In the genomic region with DNA sequence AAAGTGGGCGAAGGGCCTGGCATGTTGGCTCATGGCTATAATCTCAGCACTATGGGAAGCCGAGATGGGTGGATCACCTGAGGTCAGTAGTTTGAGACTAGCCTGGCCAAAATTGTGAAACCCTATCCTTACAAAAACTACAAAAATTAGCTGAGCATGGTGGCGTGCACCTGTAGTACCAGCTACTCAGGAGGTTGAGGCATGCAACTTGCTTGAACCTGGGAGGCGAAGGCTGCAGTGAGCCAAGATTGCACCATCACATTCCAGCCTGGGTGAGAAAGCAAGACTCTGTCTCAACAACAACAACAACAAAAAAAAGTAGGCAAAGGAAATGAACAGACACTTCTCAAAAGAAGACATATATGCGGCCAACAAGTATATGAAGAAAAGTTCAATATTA, we compare ENCODE assay signal across 41 cellular contexts.
"Had no signal": no experiment of that assay in that cellular context is flagged by ENCODE, and none has a peak within 500 bp of the region (broad histone marks: within the 10 kb centered on the region; RNA-seq: fewer than 3 reads in every experiment).

No MANE protein-coding gene starts in this region.

- H3K4me1 ChIP-seq: adrenal gland, ascending aorta, body of pancreas, breast epithelium had no signal

- H3K27me3 Mint-ChIP-seq: activated naive CD4-positive, alpha-beta T cell treated with anti-CD3 and anti-CD28 coated beads, Interleukin-2, amount 10 ng/mL, durations not matched to agents 7 days and 5 days; activated naive CD4-positive, alpha-beta T cell treated with anti-CD3 and anti-CD28 coated beads, Interleukin-2, amount 50 U/mL, for 24 hours; activated naive CD8-positive, alpha-beta T cell; activated naive CD8-positive, alpha-beta T cell treated with anti-CD3 and anti-CD28 coated beads for 36 hours; activated naive CD8-positive, alpha-beta T cell treated with anti-CD3 and anti-CD28 coated beads, Interleukin-2, amount 10 ng/mL, durations not matched to agents 7 days and 5 days; activated naive CD8-positive, alpha-beta T cell treated with anti-CD3 and anti-CD28 coated beads, Interleukin-2, amount 50 U/mL, for 24 hours; activated T-cell treated with anti-CD3 and anti-CD28 coated beads, Interleukin-2, amount 50 U/mL, for 24 hours; activated T-helper 17 cell treated with anti-CD3 and anti-CD28 coated beads, Interleukin-2, amount 50 U/mL, for 72 hours; brain; central memory CD8-positive, alpha-beta T cell had no signal

- DNase-seq: activated effector memory CD4-positive, alpha-beta T cell treated with anti-CD3 and anti-CD28 coated beads, Interleukin-2, amount 50 U/mL, for 16 hours; activated effector memory CD4-positive, alpha-beta T cell treated with Interleukin-2 at 50 U/mL for 16 hours; activated gamma-delta T cell; activated gamma-delta T cell treated with Interleukin-2 at 50 U/mL for 16 hours; activated naive CD4-positive, alpha-beta T cell; activated naive CD4-positive, alpha-beta T cell treated with anti-CD3 and anti-CD28 coated beads for 36 hours; activated naive CD4-positive, alpha-beta T cell treated with anti-CD3 and anti-CD28 coated beads, Interleukin-2, amount 10 ng/mL, durations not matched to agents 7 days and 5 days; activated naive CD4-positive, alpha-beta T cell treated with anti-CD3 and anti-CD28 coated beads, Interleukin-2, amount 50 U/mL, for 16 hours; activated naive CD4-positive, alpha-beta T cell treated with Interleukin-2 at 50 U/mL for 16 hours; activated naive CD8-positive, alpha-beta T cell treated with anti-CD3 and anti-CD28 coated beads for 36 hours; activated naive CD8-positive, alpha-beta T cell treated with anti-CD3 and anti-CD28 coated beads, Interleukin-2, amount 10 ng/mL, durations not matched to agents 7 days and 5 days; activated naive CD8-positive, alpha-beta T cell treated with anti-CD3 and anti-CD28 coated beads, Interleukin-2, amount 50 U/mL, for 24 hours; activated T-cell treated with anti-CD3 and anti-CD28 coated beads for 4 hours; activated T-cell treated with anti-CD3 and anti-CD28 coated beads, Interleukin-2, amount 50 U/mL, for 1 hour; activated T-cell treated with anti-CD3 and anti-CD28 coated beads, Interleukin-2, amount 50 U/mL, for 24 hours; activated T-cell treated with anti-CD3 and anti-CD28 coated beads, Interleukin-2, amount 50 U/mL, for 4 hours; activated T-cell treated with anti-CD3 and anti-CD28 coated beads, Interleukin-2, amount 50 U/mL, for 48 hours; activated T-cell treated with anti-CD3 and anti-CD28 coated beads, Interleukin-2, amount 50 U/mL, for 72 hours; adrenal gland; amniotic stem cell; amygdala; anterior cingulate cortex; aorta; body of pancreas; brain microvascular endothelial cell; caudate nucleus; central memory CD4-positive, alpha-beta T cell; cerebellar nuclear complex had no signal

- ATAC-seq: activated naive CD4-positive, alpha-beta T cell treated with anti-CD3 and anti-CD28 coated beads, Interleukin-2, amount 50 U/mL, for 72 hours; activated naive CD8-positive, alpha-beta T cell treated with anti-CD3 and anti-CD28 coated beads, Interleukin-2, amount 50 U/mL, for 24 hours; activated T-cell treated with anti-CD3 and anti-CD28 coated beads, Interleukin-2, amount 50 U/mL, for 4 hours; activated T-cell treated with anti-CD3 and anti-CD28 coated beads, Interleukin-2, amount 50 U/mL, for 72 hours; activated T-helper 17 cell treated with anti-CD3 and anti-CD28 coated beads, Interleukin-2, amount 50 U/mL, for 72 hours; body of pancreas had no signal

- H3K4me3 Mint-ChIP-seq: activated naive CD4-positive, alpha-beta T cell treated with anti-CD3 and anti-CD28 coated beads for 36 hours; activated naive CD4-positive, alpha-beta T cell treated with anti-CD3 and anti-CD28 coated beads, Interleukin-2, amount 10 ng/mL, durations not matched to agents 7 days and 5 days; activated naive CD4-positive, alpha-beta T cell treated with anti-CD3 and anti-CD28 coated beads, Interleukin-2, amount 50 U/mL, for 24 hours; activated naive CD8-positive, alpha-beta T cell; activated naive CD8-positive, alpha-beta T cell treated with anti-CD3 and anti-CD28 coated beads for 36 hours; activated naive CD8-positive, alpha-beta T cell treated with anti-CD3 and anti-CD28 coated beads, Interleukin-2, amount 10 ng/mL, durations not matched to agents 7 days and 5 days; activated naive CD8-positive, alpha-beta T cell treated with anti-CD3 and anti-CD28 coated beads, Interleukin-2, amount 50 U/mL, for 24 hours; activated T-cell treated with anti-CD3 and anti-CD28 coated beads, Interleukin-2, amount 50 U/mL, for 24 hours; activated T-cell treated with anti-CD3 and anti-CD28 coated beads, Interleukin-2, amount 50 U/mL, for 4 hours; activated T-cell treated with anti-CD3 and anti-CD28 coated beads, Interleukin-2, amount 50 U/mL, for 72 hours; activated T-helper 1 cell treated with anti-CD3 and anti-CD28 coated beads, Interleukin-12 subunit alpha, Interleukin-12 subunit beta, Interleukin-2, Interleukin-4 antibody, amounts not matched to agents 30 ng/mL and 10 ng/mL and 1 ng/mL, durations not matched to agents 14 hours and 24 hours and 36 hours; activated T-helper 17 cell treated with anti-CD3 and anti-CD28 coated beads, Interleukin-2, amount 50 U/mL, for 72 hours; brain; central memory CD8-positive, alpha-beta T cell had no signal

- H3K9me3 ChIP-seq: adrenal gland had no signal

- H3K27ac ChIP-seq: adrenal gland, ascending aorta, body of pancreas, brain microvascular endothelial cell, breast epithelium, cardiac muscle cell had no signal

- H3K27me3 ChIP-seq: adrenal gland, ascending aorta, body of pancreas, brain microvascular endothelial cell, breast epithelium, cardiac muscle cell had no signal

- H3K27ac Mint-ChIP-seq: activated naive CD4-positive, alpha-beta T cell treated with anti-CD3 and anti-CD28 coated beads for 36 hours; activated naive CD4-positive, alpha-beta T cell treated with anti-CD3 and anti-CD28 coated beads, Interleukin-2, amount 10 ng/mL, durations not matched to agents 7 days and 5 days; activated naive CD4-positive, alpha-beta T cell treated with anti-CD3 and anti-CD28 coated beads, Interleukin-2, amount 50 U/mL, for 24 hours; activated naive CD4-positive, alpha-beta T cell treated with anti-CD3 and anti-CD28 coated beads, Interleukin-2, amount 50 U/mL, for 72 hours; activated naive CD8-positive, alpha-beta T cell; activated naive CD8-positive, alpha-beta T cell treated with anti-CD3 and anti-CD28 coated beads for 36 hours; activated naive CD8-positive, alpha-beta T cell treated with anti-CD3 and anti-CD28 coated beads, Interleukin-2, amount 10 ng/mL, durations not matched to agents 7 days and 5 days; activated naive CD8-positive, alpha-beta T cell treated with anti-CD3 and anti-CD28 coated beads, Interleukin-2, amount 50 U/mL, for 24 hours; activated T-cell treated with anti-CD3 and anti-CD28 coated beads, Interleukin-2, amount 50 U/mL, for 24 hours; activated T-helper 1 cell treated with anti-CD3 and anti-CD28 coated beads, Interleukin-12 subunit alpha, Interleukin-12 subunit beta, Interleukin-2, Interleukin-4 antibody, amounts not matched to agents 30 ng/mL and 10 ng/mL and 1 ng/mL, durations not matched to agents 14 hours and 24 hours and 36 hours; activated T-helper 17 cell treated with anti-CD3 and anti-CD28 coated beads, Interleukin-2, amount 50 U/mL, for 72 hours; activated T-helper 2 cell treated with anti-CD3 and anti-CD28 coated beads, Interferon-gamma antibody, Interleukin-2, Interleukin-4, amounts not matched to agents 10 μg/mL and 5 μg/mL and 100 μg/mL, durations not matched to agents 14 hours and 24 hours and 36 hours had no signal

- H3K4me1 Mint-ChIP-seq: activated T-helper 17 cell treated with anti-CD3 and anti-CD28 coated beads, Interleukin-2, amount 50 U/mL, for 72 hours had no signal

- H3K4me3 ChIP-seq: adrenal gland, ascending aorta, body of pancreas, breast epithelium, cardiac muscle cell had no signal

- H3K36me3 ChIP-seq: adrenal gland, ascending aorta, brain microvascular endothelial cell, breast epithelium, cardiac muscle cell had no signal

- FAIRE-seq: astrocyte, bronchial epithelial cell had no signal
